In genomic region chr12:70178038-70178437, GRCh38 we compare ENCODE assay signal across 15 cellular contexts.
DNase-seq lines count a peak whose midpoint lies in the region; FAIRE-seq and TF ChIP-seq lines count a peak whose summit lies in the region.
"Had no signal": no experiment of that assay in that cellular context is flagged by ENCODE, and none has a peak within 500 bp of the region (broad histone marks: within the 10 kb centered on the region; RNA-seq: fewer than 3 reads in every experiment).

No MANE protein-coding gene starts in this region.

- WGBS in esophagus muscularis mucosa: 67% methylated on average over 1 of the region's 1 CpG

- intact Hi-C loops in esophagus muscularis mucosa (cut with DNase I): no loop called here

- H3K27ac ChIP-seq in esophagus muscularis mucosa (replicated peaks in 1 of 4): peak overlapping the region in 2 of 4 donors; percentile 34 to 67
- H3K27ac ChIP-seq: brain microvascular endothelial cell, testis had no signal

- H3K9me3 ChIP-seq in skeletal muscle satellite cell (replicated peaks; ENCODE audit: low read length): no peaks in the 10 kb centered on the region
- no peaks in the 10 kb centered on the region for H3K9me3 ChIP-seq in esophagus muscularis mucosa
- H3K9me3 ChIP-seq: testis had no signal

- TF ChIP-seq POLR2A in H54 (IDR thresholded peaks at IDR 0.05; ENCODE audit: low read depth, low read length): no peak
- TF ChIP-seq POLR2A in esophagus muscularis mucosa (IDR thresholded peaks at IDR 0.05; ENCODE audit: low read depth): no peak

- H3K4me1 ChIP-seq in skeletal muscle satellite cell (ENCODE audit: control insufficient read depth, insufficient read depth, low read length) (no peaks in the 10 kb centered on the region), esophagus muscularis mucosa (no peaks in the 10 kb centered on the region)
- H3K4me1 ChIP-seq: testis had no signal

- H3K9ac ChIP-seq in skeletal muscle satellite cell (ENCODE audit: low read depth, low read length): no peak overlapping the region

- H3K4me3 ChIP-seq in skeletal muscle satellite cell (ENCODE audit: low read length) (no peak overlapping the region), esophagus muscularis mucosa (peak overlapping the region in 1 of 4 donors; percentile 13)
- H3K4me3 ChIP-seq: testis had no signal

- no peak for TF ChIP-seq CTCF in esophagus muscularis mucosa (IDR thresholded peaks at IDR 0.05)

- H3K27me3 ChIP-seq in skeletal muscle satellite cell (ENCODE audit: control insufficient read depth, insufficient read depth, low read length) (no peaks in the 10 kb centered on the region), esophagus muscularis mucosa (no peaks in the 10 kb centered on the region)
- H3K27me3 ChIP-seq: brain microvascular endothelial cell, testis had no signal

- H3K36me3 ChIP-seq in skeletal muscle satellite cell (ENCODE audit: insufficient read depth, low read length): no peaks in the 10 kb centered on the region
- no peaks in the 10 kb centered on the region for H3K36me3 ChIP-seq in esophagus muscularis mucosa
- H3K36me3 ChIP-seq: brain microvascular endothelial cell had no signal

- no peak for TF ChIP-seq EP300 in esophagus muscularis mucosa (IDR thresholded peaks at IDR 0.05)

- no peak for DNase-seq in H54 (ENCODE audit: insufficient read length, low spot score)
- DNase-seq in amniotic epithelial cell (ENCODE audit: low read depth): peak; percentile 17
- peak; percentile 7 to 34 for DNase-seq in frontal cortex (ENCODE audit: low spot score in 2 of 2)
- DNase-seq in HTR-8/SVneo (ENCODE audit: insufficient read length, low spot score): no peak
- no peak for DNase-seq in activated CD4-positive, alpha-beta T cell treated with anti-CD3 and anti-CD28 coated beads, Interleukin-2, amount 50 U/mL, for 1 hour
- DNase-seq in esophagus muscularis mucosa (ENCODE audit: extremely low spot score): no peak
- DNase-seq: activated CD4-positive, alpha-beta T cell treated with anti-CD3 and anti-CD28 coated beads, Interleukin-2, amount 10 ng/mL, durations not matched to agents 24 days and 14 days; brain microvascular endothelial cell; CD8-positive, alpha-beta memory T cell; erythroblast; NCI-H187; OCI-M1; T-helper 17 cell; testis had no signal

- H3K4me2 ChIP-seq in skeletal muscle satellite cell (ENCODE audit: low read length): peak overlapping the region; percentile 2

- FAIRE-seq in H54 (lab: Jason Lieb, UNC) (peak; percentile 23), frontal cortex (lab: Jason Lieb, UNC) (peak; percentile 69), HTR-8/SVneo (lab: Jason Lieb, UNC) (no peak)

Comparison
In these comparisons a context has a peak if more than half of its experiments do, and no peak if none do; other contexts are left out.
1. DNase-seq: peak in amniotic epithelial cell (single experiment) and frontal cortex (2 of 2); none in H54 (single experiment), HTR-8/SVneo (single experiment), activated CD4-positive, alpha-beta T cell treated with anti-CD3 and anti-CD28 coated beads, Interleukin-2, amount 50 U/mL, for 1 hour (single experiment) and esophagus muscularis mucosa (single experiment).